ENCODE assay signal across 8 cellular contexts in the genomic region with DNA sequence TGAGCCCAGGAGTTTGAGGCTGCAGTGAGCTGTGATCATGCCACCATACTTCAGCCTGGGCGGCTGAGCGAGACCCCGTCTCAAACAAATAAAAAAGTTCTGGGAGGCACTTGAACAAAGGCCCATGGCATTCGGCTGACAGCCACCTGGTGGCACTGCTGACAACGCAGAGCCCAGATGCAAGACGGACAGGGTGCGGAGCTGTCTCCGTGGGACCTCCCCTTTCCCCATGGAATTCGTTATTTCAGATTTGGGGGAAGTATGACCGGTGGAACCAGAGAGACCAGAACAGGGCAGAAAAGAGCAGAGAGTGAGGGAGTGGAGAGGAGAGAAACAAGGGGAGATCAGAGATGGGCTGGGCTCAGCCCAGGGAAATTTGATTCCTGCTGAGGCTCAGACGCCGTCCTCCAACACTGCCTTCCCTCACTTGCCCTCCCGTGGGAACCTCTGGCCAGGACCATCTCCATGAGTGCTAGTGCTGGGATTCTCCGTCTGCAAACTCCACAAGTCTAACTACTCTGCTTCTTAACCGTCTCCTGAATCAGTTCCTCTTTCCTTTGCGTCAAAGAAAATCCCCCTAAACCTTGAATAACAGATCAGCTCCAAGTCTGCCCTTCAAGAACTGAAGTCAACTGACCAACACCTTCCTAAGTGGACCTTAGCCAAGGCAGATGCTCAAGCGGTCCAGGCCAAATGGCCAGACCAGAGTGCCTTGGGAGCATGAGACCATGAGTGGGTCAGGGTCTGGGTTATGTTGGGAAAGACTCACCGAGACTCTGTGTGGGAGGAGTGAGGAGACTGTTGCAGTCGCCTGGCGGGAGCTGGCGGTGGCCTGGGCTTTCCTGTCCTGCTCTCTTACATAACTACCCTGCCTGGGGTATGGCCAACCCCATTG. TPM values are rescaled to one million over a fixed set of nuclear protein-coding genes. Genes with fewer than 3 reads are reported as not detected.
A peak's percentile ranks its signal among the peaks of the same experiment; 100 is the strongest.
DNase-seq lines count a peak whose midpoint lies in the region; ATAC-seq and TF ChIP-seq lines count a peak whose summit lies in the region.
"Had no signal": no experiment of that assay in that cellular context is flagged by ENCODE, and none has a peak within 500 bp of the region (broad histone marks: within the 10 kb centered on the region; RNA-seq: fewer than 3 reads in every experiment).

No MANE protein-coding gene starts in this region.

- no peak for DNase-seq in RWPE1 (ENCODE audit: low spot score)
- DNase-seq in AG08396 (ENCODE audit: low spot score) = no peak
- DNase-seq: activated gamma-delta T cell treated with Interleukin-2 at 50 U/mL for 16 hours; stimulated activated CD4-positive, alpha-beta T cell treated with anti-CD3 and anti-CD28 coated beads, Interleukin-4, amount 100 ng/mL, for 1 hour had no signal

- H3K36me3 ChIP-seq in liver (ENCODE audit: control insufficient read depth in 4 of 4, insufficient read depth in 3 of 4, low read depth in 1 of 4, low read length in 3 of 4) = peaks cover 0 to 5% (median 3%) of the 10 kb centered on the region in 4 donors

- H3K27ac ChIP-seq in RWPE1 = 0 out of 2 replicates have a peak overlapping the region, but pooled peaks have one; percentile 0
- peak overlapping the region; percentile 91 for H3K27ac ChIP-seq in liver (ENCODE audit: low read depth in 1 of 2, low read length in 2 of 2)

- 37% methylated on average over 21 of the region's 21 CpGs for WGBS in liver

- peaks cover 5 to 41% (median 19%) of the 10 kb centered on the region in 4 donors for H3K4me1 ChIP-seq in liver (ENCODE audit: control insufficient read depth in 4 of 4, insufficient read depth in 4 of 4, low read length in 3 of 4)

- POLR2A ChIA-PET in RWPE1 (lab: Yijun Ruan, JAX; ENCODE audit: low non-redundant PET) = no interaction called here

- CTCF ChIA-PET in RWPE1 (lab: Yijun Ruan, JAX) = interaction anchor here (0.9 kb wide), 1 partner anchor 27 kb away, joined by 3 read pairs; no protein-coding TSS in a partner anchor

- peak; percentile 28 for TF ChIP-seq CTCF in GM12873 (IDR thresholded peaks at IDR 0.05; ENCODE audit: insufficient read depth, low read depth, low read length, missing control alignments)
- no peak for TF ChIP-seq CTCF in RWPE1 (conservative IDR thresholded peaks at IDR 0.05; ENCODE audit: low read depth)
- TF ChIP-seq CTCF in liver (IDR thresholded peaks at IDR 0.05; ENCODE audit: low read depth, low read length, missing input control) = peak; percentile 73

- TF ChIP-seq RAD21 in liver (IDR thresholded peaks at IDR 0.05) = peak; percentile 84 to 86

- ATAC-seq in GM19324 (IDR thresholded peaks at IDR 0.05; ENCODE audit: low FRiP score, unreplicated experiment) (no peak), HG02885 (IDR thresholded peaks at IDR 0.05; ENCODE audit: poor library complexity, unreplicated experiment) (no peak)

- peak overlapping the region; percentile 38 to 61 (median 49) for H3K4me3 ChIP-seq in liver (ENCODE audit: low read depth in 1 of 3, low read length in 3 of 3)

- no peaks in the 10 kb centered on the region for H3K9me3 ChIP-seq in liver (ENCODE audit: control insufficient read depth in 4 of 4, low read length in 3 of 4)

- H3K9ac ChIP-seq in liver (ENCODE audit: low read depth in 1 of 2, low read length in 2 of 2) = peak overlapping the region; percentile 30 to 67

- no peaks in the 10 kb centered on the region for H3K27me3 ChIP-seq in liver (ENCODE audit: control insufficient read depth in 4 of 4, insufficient read depth in 4 of 4, low read length in 3 of 4)

TF ChIP-seq in liver, 16 proteins besides CTCF, POLR2A, EP300 and RAD21:
- TF ChIP-seq TAF1 (conservative IDR thresholded peaks at IDR 0.05) = no peak
- no peak for TF ChIP-seq GABPA (IDR thresholded peaks at IDR 0.05 in 1 of 2, conservative IDR thresholded peaks at IDR 0.05 in 1 of 2)
- TF ChIP-seq, protein P1, sequence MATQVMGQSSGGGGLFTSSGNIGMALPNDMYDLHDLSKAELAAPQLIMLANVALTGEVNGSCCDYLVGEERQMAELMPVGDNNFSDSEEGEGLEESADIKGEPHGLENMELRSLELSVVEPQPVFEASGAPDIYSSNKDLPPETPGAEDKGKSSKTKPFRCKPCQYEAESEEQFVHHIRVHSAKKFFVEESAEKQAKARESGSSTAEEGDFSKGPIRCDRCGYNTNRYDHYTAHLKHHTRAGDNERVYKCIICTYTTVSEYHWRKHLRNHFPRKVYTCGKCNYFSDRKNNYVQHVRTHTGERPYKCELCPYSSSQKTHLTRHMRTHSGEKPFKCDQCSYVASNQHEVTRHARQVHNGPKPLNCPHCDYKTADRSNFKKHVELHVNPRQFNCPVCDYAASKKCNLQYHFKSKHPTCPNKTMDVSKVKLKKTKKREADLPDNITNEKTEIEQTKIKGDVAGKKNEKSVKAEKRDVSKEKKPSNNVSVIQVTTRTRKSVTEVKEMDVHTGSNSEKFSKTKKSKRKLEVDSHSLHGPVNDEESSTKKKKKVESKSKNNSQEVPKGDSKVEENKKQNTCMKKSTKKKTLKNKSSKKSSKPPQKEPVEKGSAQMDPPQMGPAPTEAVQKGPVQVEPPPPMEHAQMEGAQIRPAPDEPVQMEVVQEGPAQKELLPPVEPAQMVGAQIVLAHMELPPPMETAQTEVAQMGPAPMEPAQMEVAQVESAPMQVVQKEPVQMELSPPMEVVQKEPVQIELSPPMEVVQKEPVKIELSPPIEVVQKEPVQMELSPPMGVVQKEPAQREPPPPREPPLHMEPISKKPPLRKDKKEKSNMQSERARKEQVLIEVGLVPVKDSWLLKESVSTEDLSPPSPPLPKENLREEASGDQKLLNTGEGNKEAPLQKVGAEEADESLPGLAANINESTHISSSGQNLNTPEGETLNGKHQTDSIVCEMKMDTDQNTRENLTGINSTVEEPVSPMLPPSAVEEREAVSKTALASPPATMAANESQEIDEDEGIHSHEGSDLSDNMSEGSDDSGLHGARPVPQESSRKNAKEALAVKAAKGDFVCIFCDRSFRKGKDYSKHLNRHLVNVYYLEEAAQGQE (IDR thresholded peaks at IDR 0.05) = peak; percentile 37
- no peak for TF ChIP-seq FOXA2 (IDR thresholded peaks at IDR 0.05)
- TF ChIP-seq HNF4G (IDR thresholded peaks at IDR 0.05) = no peak
- TF ChIP-seq, protein P2, sequence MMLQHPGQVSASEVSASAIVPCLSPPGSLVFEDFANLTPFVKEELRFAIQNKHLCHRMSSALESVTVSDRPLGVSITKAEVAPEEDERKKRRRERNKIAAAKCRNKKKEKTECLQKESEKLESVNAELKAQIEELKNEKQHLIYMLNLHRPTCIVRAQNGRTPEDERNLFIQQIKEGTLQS (IDR thresholded peaks at IDR 0.05) = no peak
- peak; percentile 60 to 64 for TF ChIP-seq HNF4A (conservative IDR thresholded peaks at IDR 0.05)
- TF ChIP-seq EGR1 (IDR thresholded peaks at IDR 0.05; ENCODE audit: low read depth in 2 of 2) = no peak
- TF ChIP-seq JUND (IDR thresholded peaks at IDR 0.05) = no peak
- TF ChIP-seq NR2F2 (IDR thresholded peaks at IDR 0.05) = no peak
- TF ChIP-seq, protein P3, sequence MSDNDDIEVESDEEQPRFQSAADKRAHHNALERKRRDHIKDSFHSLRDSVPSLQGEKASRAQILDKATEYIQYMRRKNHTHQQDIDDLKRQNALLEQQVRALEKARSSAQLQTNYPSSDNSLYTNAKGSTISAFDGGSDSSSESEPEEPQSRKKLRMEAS (IDR thresholded peaks at IDR 0.05) = peak; percentile 36
- peak; percentile 44 to 63 for TF ChIP-seq RXRA (IDR thresholded peaks at IDR 0.05)
- TF ChIP-seq FOXA1 (IDR thresholded peaks at IDR 0.05) = no peak
- no peak for TF ChIP-seq SP1 (IDR thresholded peaks at IDR 0.05)
- TF ChIP-seq, protein P4, sequence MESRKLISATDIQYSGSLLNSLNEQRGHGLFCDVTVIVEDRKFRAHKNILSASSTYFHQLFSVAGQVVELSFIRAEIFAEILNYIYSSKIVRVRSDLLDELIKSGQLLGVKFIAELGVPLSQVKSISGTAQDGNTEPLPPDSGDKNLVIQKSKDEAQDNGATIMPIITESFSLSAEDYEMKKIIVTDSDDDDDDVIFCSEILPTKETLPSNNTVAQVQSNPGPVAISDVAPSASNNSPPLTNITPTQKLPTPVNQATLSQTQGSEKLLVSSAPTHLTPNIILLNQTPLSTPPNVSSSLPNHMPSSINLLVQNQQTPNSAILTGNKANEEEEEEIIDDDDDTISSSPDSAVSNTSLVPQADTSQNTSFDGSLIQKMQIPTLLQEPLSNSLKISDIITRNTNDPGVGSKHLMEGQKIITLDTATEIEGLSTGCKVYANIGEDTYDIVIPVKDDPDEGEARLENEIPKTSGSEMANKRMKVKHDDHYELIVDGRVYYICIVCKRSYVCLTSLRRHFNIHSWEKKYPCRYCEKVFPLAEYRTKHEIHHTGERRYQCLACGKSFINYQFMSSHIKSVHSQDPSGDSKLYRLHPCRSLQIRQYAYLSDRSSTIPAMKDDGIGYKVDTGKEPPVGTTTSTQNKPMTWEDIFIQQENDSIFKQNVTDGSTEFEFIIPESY (IDR thresholded peaks at IDR 0.05) = no peak
- TF ChIP-seq YY1 (IDR thresholded peaks at IDR 0.05) = peak; percentile 30

RNA-seq across cellular contexts. Expression of a gene that starts 11.9 kb away (rescaled TPM):
- total RNA-seq in liver = 100 to 1,000 TPM in 1 of 2 donors, 10 to 100 TPM in 1; 42.3 to 143 TPM
- polyA plus RNA-seq in liver = 1,000 to 10,000 TPM in 1 of 2 donors, 100 to 1,000 TPM in 1; 550 to 2,086 TPM

RNA-seq across cellular contexts. Expression of a gene that starts 12.2 kb away (rescaled TPM):
- 10 to 100 TPM; 14.2 to 19.8 TPM for total RNA-seq in liver
- 10 to 100 TPM; 16.7 to 19.6 TPM for polyA plus RNA-seq in liver

RNA-seq across cellular contexts. Expression of a gene that starts 20.4 kb away (rescaled TPM):
- total RNA-seq in liver = under 1 TPM; 0.08 to 0.75 TPM
- under 1 TPM; 0.17 to 0.30 TPM for polyA plus RNA-seq in liver

RNA-seq across cellular contexts. Expression of a gene that starts 39.6 kb away (rescaled TPM):
- total RNA-seq in liver = 10 to 100 TPM; 11.3 to 14.9 TPM
- polyA plus RNA-seq in liver = 10 to 100 TPM; 19.5 to 27.9 TPM

RNA-seq across cellular contexts. Expression of a gene that starts 39.9 kb away (rescaled TPM):
- 10 to 100 TPM in 1 of 2 donors, 1 to 10 TPM in 1; 6.8 to 10.3 TPM for total RNA-seq in liver
- polyA plus RNA-seq in liver = 10 to 100 TPM; 15.4 to 43.9 TPM
